8 cellular contexts compared by ENCODE assay signal in the genomic region with DNA sequence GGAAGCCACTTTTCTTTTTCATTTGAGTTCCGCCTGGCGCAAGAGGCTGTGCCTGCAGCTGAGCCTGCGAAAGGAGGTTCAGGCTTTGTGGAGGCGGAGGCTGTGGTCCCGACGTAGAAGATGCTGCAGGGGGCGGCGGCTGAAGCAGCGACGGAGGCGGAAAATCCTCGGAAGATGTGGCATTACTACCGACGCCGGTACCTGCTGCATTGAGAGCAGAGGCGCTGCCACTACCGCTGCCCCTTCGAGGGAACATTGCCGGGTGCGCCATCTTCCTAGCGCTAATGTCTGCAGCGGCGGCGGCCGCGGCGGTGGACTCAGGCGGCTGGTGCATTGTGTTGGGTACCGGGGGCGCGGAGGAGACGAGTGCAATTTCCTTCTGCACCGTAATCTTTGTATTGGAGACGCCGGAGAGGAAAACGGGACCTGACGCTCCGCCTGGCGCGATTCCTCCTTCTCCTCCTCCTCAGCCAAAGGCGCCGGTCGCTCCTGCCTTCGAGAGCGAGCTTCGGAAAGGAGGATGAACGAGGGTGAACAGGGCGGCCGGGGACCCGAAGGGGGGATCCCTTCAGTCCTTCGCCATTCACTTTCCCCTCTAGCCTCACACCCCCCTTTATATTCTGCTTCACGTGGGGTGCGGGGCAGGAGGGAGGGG. TPM values are rescaled to one million over a fixed set of nuclear protein-coding genes. Genes with fewer than 3 reads are reported as not detected.
DNase-seq lines count a peak whose midpoint lies in the region; ATAC-seq and TF ChIP-seq lines count a peak whose summit lies in the region.

A gene (minus strand): TSS at position 590 of the 655 bp plus-strand sequence. CDS start 256 bp downstream, at position 334.

- ATAC-seq in GM18517 (IDR thresholded peaks at IDR 0.05; ENCODE audit: unreplicated experiment), result no peak

- no peaks in the 10 kb centered on the region for H3K9me3 ChIP-seq in MG63

- H3K27me3 ChIP-seq in MG63, result no peaks in the 10 kb centered on the region

- H3K36me3 ChIP-seq in MG63, result peaks cover 35% of the 10 kb centered on the region

- peak; percentile 57 for DNase-seq in GDM1 (lab: John Stamatoyannopoulos, UW)
- peak; percentile 41 for DNase-seq in MG63
- DNase-seq in activated CD4-positive, alpha-beta T cell treated with anti-CD3 and anti-CD28 coated beads for 48 hours, result peak; percentile 67
- peak; percentile 71 for DNase-seq in choroid plexus epithelial cell (ENCODE audit: low read depth)
- peak; percentile 52 for DNase-seq in kidney glomerular epithelial cell (lab: John Stamatoyannopoulos, UW)
- DNase-seq in stimulated activated CD4-positive, alpha-beta T cell treated with anti-CD3 and anti-CD28 coated beads, Interleukin-12 subunit alpha, Interleukin-12 subunit beta, amount 100 ng/mL, for 48 hours (ENCODE audit: low read depth in 2 of 3, low spot score in 1 of 3), result peak; percentile 17 to 39 (median 30)
- DNase-seq in GF-D8 (lab: John Stamatoyannopoulos, UW), result no peak

- H3K4me3 ChIP-seq in MG63 (peak within 1 kb of the TSS; percentile 94), choroid plexus epithelial cell (ENCODE audit: low read depth, low read length) (peak within 1 kb of the TSS; percentile 89)

- TF ChIP-seq CTCF in choroid plexus epithelial cell (conservative IDR thresholded peaks at IDR 0.05; ENCODE audit: low read depth, low read length), result peak; percentile 24

RNA-seq across cellular contexts. Expression of the gene that starts here (rescaled TPM):
- total RNA-seq in MG63 (2014; rRNA removed; shearing (Covaris generic); ENCODE audit: low replicate concordance), result 55.5 and 62.8 TPM in 2 replicates
